In the genomic region with DNA sequence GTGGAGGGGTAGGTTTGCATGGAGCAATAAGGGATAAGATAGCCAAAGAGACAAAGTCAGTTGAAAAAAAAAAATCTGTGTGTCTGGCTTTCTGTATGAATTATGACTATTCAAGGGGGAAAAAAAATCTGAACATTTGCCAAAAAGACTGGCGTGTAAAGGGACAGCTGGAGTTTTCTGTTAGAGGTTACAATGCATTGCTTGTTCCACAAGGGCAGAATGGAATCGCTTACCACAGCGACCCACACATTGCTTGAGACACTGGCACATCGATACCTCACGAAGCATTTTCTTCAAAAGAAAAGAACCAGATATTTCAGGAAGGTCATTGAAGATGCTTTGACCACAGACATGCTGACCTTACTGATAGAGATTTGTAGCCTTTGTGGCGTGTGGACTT, we compare ENCODE assay signal across 11 cellular contexts.
DNase-seq lines count a peak whose midpoint lies in the region; ATAC-seq and TF ChIP-seq lines count a peak whose summit lies in the region.
"Had no signal": no experiment of that assay in that cellular context is flagged by ENCODE, and none has a peak within 500 bp of the region (broad histone marks: within the 10 kb centered on the region; RNA-seq: fewer than 3 reads in every experiment).

No MANE protein-coding gene starts in this region.

- TF ChIP-seq CTCF in BE2C (IDR thresholded peaks at IDR 0.05; ENCODE audit: low read depth, low read length) (no peak), PC-9 (conservative IDR thresholded peaks at IDR 0.05) (no peak)

- intact Hi-C loops in PC-9 (cut with micrococcal nuclease; ENCODE audit: unreplicated experiment), result no loop called here

- CTCF ChIA-PET in PC-9 (lab: Charles Lee), result no interaction called here

- peak; percentile 27 for DNase-seq in BE2C
- peak in 32 of 56 donors; percentile 1 to 64 (median 14) for DNase-seq in amygdala (lab: John Stamatoyannopoulos, UW)
- peak; percentile 3 to 60 for DNase-seq in hippocampal formation (lab: John Stamatoyannopoulos, UW)
- no peak for DNase-seq in PC-9
- DNase-seq in kidney glomerular epithelial cell (lab: John Stamatoyannopoulos, UW), result no peak
- DNase-seq in HAP-1 (ENCODE audit: low spot score in 2 of 2), result no peak
- no peak for DNase-seq in T1000 (lab: John Stamatoyannopoulos, UW)
- DNase-seq: adrenal gland, immature natural killer cell, stomach had no signal

- no peaks in the 10 kb centered on the region for H3K79me2 ChIP-seq in PC-9 (ENCODE audit: low read depth)

- BruUV-seq in PC-9 (replicated peaks; lab: Mats Ljungman, UMichigan), result no TSS peak

- POLR2A ChIA-PET in PC-9 (lab: Charles Lee; ENCODE audit: unreplicated experiment), result no interaction called here

- no peaks in the 10 kb centered on the region for H4K20me1 ChIP-seq in PC-9 (ENCODE audit: insufficient read depth)

- peak; percentile 48 for ATAC-seq in HG03469 (IDR thresholded peaks at IDR 0.05; ENCODE audit: unreplicated experiment)

- no peak overlapping the region for H3K27ac ChIP-seq in PC-9
- H3K27ac ChIP-seq: adrenal gland, stomach had no signal

- in situ Hi-C loops in HAP-1 (cut with MboI; ENCODE audit: low sequenced_read_pairs), result no loop called here

- H3K27me3 ChIP-seq in BE2C, result no peaks in the 10 kb centered on the region
- H3K27me3 ChIP-seq in PC-9 (ENCODE audit: insufficient read depth, low read depth), result no peaks in the 10 kb centered on the region
- H3K27me3 ChIP-seq in HAP-1 (ENCODE audit: low read depth), result no peaks in the 10 kb centered on the region
- H3K27me3 ChIP-seq: adrenal gland, stomach had no signal

- H3K9me2 ChIP-seq in PC-9 (ENCODE audit: insufficient read depth), result no peaks in the 10 kb centered on the region; the same call in 1 of the 2 replicates

- no peaks in the 10 kb centered on the region for H3F3A ChIP-seq in PC-9 (ENCODE audit: insufficient read depth, low read depth)

- H3K4me3 ChIP-seq in BE2C (ENCODE audit: low read depth, low read length) (no peak overlapping the region), PC-9 (no peak overlapping the region), HAP-1 (no peak overlapping the region)
- H3K4me3 ChIP-seq: adrenal gland, stomach had no signal

- H3K9me3 ChIP-seq in BE2C, result peaks cover 2% of the 10 kb centered on the region; the same call in 1 of the 2 replicates
- no peaks in the 10 kb centered on the region for H3K9me3 ChIP-seq in PC-9 (ENCODE audit: insufficient read depth, low read depth)
- H3K9me3 ChIP-seq in HAP-1, result no peaks in the 10 kb centered on the region
- H3K9me3 ChIP-seq: adrenal gland had no signal

- H3K4me1 ChIP-seq in BE2C (peaks cover 5% of the 10 kb centered on the region; the same call in 1 of the 2 replicates), PC-9 (replicated peaks; ENCODE audit: insufficient read depth) (no peaks in the 10 kb centered on the region), HAP-1 (no peaks in the 10 kb centered on the region)

- H3K36me3 ChIP-seq in BE2C, result no peaks in the 10 kb centered on the region
- no peaks in the 10 kb centered on the region for H3K36me3 ChIP-seq in PC-9 (ENCODE audit: low read depth)
- no peaks in the 10 kb centered on the region for H3K36me3 ChIP-seq in HAP-1 (replicated peaks)
- H3K36me3 ChIP-seq: adrenal gland, stomach had no signal

- H2AFZ ChIP-seq in PC-9, result no peak overlapping the region

- no peak overlapping the region for H3K4me2 ChIP-seq in PC-9

Comparison
In these comparisons a context has a peak if more than half of its experiments do, and no peak if none do; other contexts are left out.
1. DNase-seq: peak in BE2C (single experiment), amygdala (32 of 56) and hippocampal formation (2 of 2); none in PC-9 (0 of 2), kidney glomerular epithelial cell (single experiment), HAP-1 (0 of 2) and T1000 (single experiment).